11 cellular contexts compared by ENCODE assay signal in genomic region chr1:96559707-96560588, GRCh38.
A peak's percentile ranks its signal among the peaks of the same experiment; 100 is the strongest.
DNase-seq lines count a peak whose midpoint lies in the region; ATAC-seq and TF ChIP-seq lines count a peak whose summit lies in the region.
"Had no signal": no experiment of that assay in that cellular context is flagged by ENCODE, and none has a peak within 500 bp of the region (broad histone marks: within the 10 kb centered on the region; RNA-seq: fewer than 3 reads in every experiment).

No MANE protein-coding gene starts in this region.

- no peak overlapping the region for H3K4me3 ChIP-seq in iPS-15b (ENCODE audit: low read depth, low read length)
- H3K4me3 ChIP-seq in thyroid gland (replicated peaks in 1 of 3), result no peak overlapping the region
- no peak overlapping the region for H3K4me3 ChIP-seq in MM.1S (ENCODE audit: low read length)

- no peak overlapping the region for H2AFZ ChIP-seq in MM.1S (ENCODE audit: low read length)

- intact Hi-C loops in thyroid gland (cut with DNase I), result no loop called here

- TF ChIP-seq POLR2A in thyroid gland (IDR thresholded peaks at IDR 0.05), result peak in 1 of 2 donors; percentile 26

- no peak for TF ChIP-seq CTCF in thyroid gland (IDR thresholded peaks at IDR 0.05)
- no peak for TF ChIP-seq CTCF in MM.1S (IDR thresholded peaks at IDR 0.05; ENCODE audit: low read length)

- H3K4me2 ChIP-seq in MM.1S (ENCODE audit: low read depth, low read length), result no peak overlapping the region

- ATAC-seq in GM21529 (IDR thresholded peaks at IDR 0.05; ENCODE audit: unreplicated experiment), result no peak

- H3K27ac ChIP-seq in thyroid gland (peak overlapping the region; percentile 65 to 98 (median 67)), MM.1S (ENCODE audit: low read length) (no peak overlapping the region)

- no peaks in the 10 kb centered on the region for H3K79me2 ChIP-seq in MM.1S (ENCODE audit: low read length)

- no peaks in the 10 kb centered on the region for H3K9me2 ChIP-seq in MM.1S (replicated peaks; ENCODE audit: insufficient read depth, low read length)

- peak overlapping the region; percentile 17 for H3K9ac ChIP-seq in iPS-15b (ENCODE audit: low read depth, low read length)
- no peak overlapping the region for H3K9ac ChIP-seq in MM.1S (ENCODE audit: low read length)

- no peaks in the 10 kb centered on the region for H4K20me1 ChIP-seq in MM.1S (ENCODE audit: insufficient read depth, low read length)

- peaks cover 42% of the 10 kb centered on the region for H3K4me1 ChIP-seq in iPS-15b (ENCODE audit: control insufficient read depth, insufficient read depth, low read length)
- H3K4me1 ChIP-seq in thyroid gland, result no peaks in the 10 kb centered on the region
- H3K4me1 ChIP-seq in MM.1S (ENCODE audit: low read length), result no peaks in the 10 kb centered on the region

- no peaks in the 10 kb centered on the region for H3F3A ChIP-seq in MM.1S (ENCODE audit: insufficient read depth, low read length)

- DNase-seq in HS-5 (ENCODE audit: low read depth), result peak; percentile 97
- DNase-seq in amniotic epithelial cell (ENCODE audit: low read depth), result peak; percentile 99
- peak; percentile 68 to 83 for DNase-seq in thyroid gland
- no peak for DNase-seq in MM.1S
- no peak for DNase-seq in activated CD8-positive, alpha-beta memory T cell treated with anti-CD3 and anti-CD28 coated beads, Interleukin-2, amount 50 U/mL, for 4 hours
- DNase-seq in NCI-H1436 (lab: John Stamatoyannopoulos, UW), result no peak
- DNase-seq: effector memory CD4-positive, alpha-beta T cell; NCI-H446 treated with DMSO at 0.1 percent for 48 hours; posterior cingulate gyrus had no signal

- no peaks in the 10 kb centered on the region for H3K36me3 ChIP-seq in iPS-15b (ENCODE audit: control insufficient read depth, insufficient read depth, low read length)
- no peaks in the 10 kb centered on the region for H3K36me3 ChIP-seq in thyroid gland
- no peaks in the 10 kb centered on the region for H3K36me3 ChIP-seq in MM.1S (replicated peaks; ENCODE audit: insufficient read depth, low read length)

- 55 to 58% methylated on average over 4 of the region's 4 CpGs for WGBS in thyroid gland, 2 donors

- H3K9me3 ChIP-seq in iPS-15b (ENCODE audit: control insufficient read depth, insufficient read depth, low read length), result peaks cover 4% of the 10 kb centered on the region
- H3K9me3 ChIP-seq in thyroid gland, result no peaks in the 10 kb centered on the region
- H3K9me3 ChIP-seq in MM.1S (replicated peaks; ENCODE audit: insufficient read depth, low read length), result no peaks in the 10 kb centered on the region

- H3K27me3 ChIP-seq in iPS-15b (ENCODE audit: control insufficient read depth, insufficient read depth, low read length) (no peaks in the 10 kb centered on the region), thyroid gland (no peaks in the 10 kb centered on the region), MM.1S (replicated peaks; ENCODE audit: insufficient read depth, low read length) (no peaks in the 10 kb centered on the region)

Comparison
In these comparisons a context has a peak if more than half of its experiments do, and no peak if none do; other contexts are left out.
1. DNase-seq: peak in HS-5 (single experiment), amniotic epithelial cell (single experiment) and thyroid gland (2 of 2); none in MM.1S (single experiment), activated CD8-positive, alpha-beta memory T cell treated with anti-CD3 and anti-CD28 coated beads, Interleukin-2, amount 50 U/mL, for 4 hours (single experiment) and NCI-H1436 (single experiment).